Comparison of ENCODE assay signal across 9 cellular contexts in the genomic region with DNA sequence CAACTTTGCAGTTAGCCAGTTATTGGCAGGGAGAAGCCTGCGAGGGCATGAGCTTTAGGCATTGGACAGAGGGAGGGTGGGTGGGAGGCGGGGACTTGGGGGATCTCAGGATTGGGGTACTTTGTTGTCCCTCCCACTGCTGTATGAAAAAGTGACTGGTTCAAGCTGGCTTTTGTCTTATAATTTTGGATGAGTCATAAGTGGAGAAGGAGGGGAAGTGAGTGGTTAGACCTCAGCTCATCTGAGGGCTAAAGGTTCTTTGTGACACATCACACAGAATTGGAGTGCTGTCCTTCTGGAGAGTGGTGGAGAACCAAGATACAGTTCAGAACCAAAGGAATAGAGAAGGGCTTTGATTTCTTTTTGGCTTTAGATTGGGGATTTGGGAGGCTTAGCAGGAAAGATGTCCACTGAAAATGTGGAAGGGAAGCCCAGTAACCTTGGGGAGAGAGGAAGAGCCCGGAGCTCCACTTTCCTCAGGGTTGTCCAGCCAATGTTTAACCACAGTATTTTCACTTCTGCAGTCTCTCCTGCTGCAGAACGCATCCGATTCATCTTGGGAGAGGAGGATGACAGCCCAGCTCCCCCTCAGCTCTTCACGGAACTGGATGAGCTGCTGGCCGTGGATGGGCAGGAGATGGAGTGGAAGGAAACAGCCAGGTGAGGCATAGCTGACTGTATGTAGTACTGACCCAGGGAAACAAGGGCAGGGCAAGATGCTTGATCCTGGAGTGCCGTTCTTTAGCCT. TPM values are rescaled to one million over a fixed set of nuclear protein-coding genes. Genes with fewer than 3 reads are reported as not detected.
DNase-seq lines count a peak whose midpoint lies in the region; ATAC-seq and TF ChIP-seq lines count a peak whose summit lies in the region.
"Had no signal": no experiment of that assay in that cellular context is flagged by ENCODE, and none has a peak within 500 bp of the region (broad histone marks: within the 10 kb centered on the region; RNA-seq: fewer than 3 reads in every experiment).

TSS of gene SLC4A4 (plus strand) at position 175 of the 748 bp plus-strand sequence.

- H3K4me1 Mint-ChIP-seq in activated T-cell treated with anti-CD3 and anti-CD28 coated beads, Interleukin-2, amount 50 U/mL, for 4 hours (ENCODE audit: low read depth), result peaks cover 3% of the 10 kb centered on the region
- H3K4me1 Mint-ChIP-seq in activated T-cell treated with anti-CD3 and anti-CD28 coated beads, Interleukin-2, amount 50 U/mL, for 24 hours (ENCODE audit: low read depth), result peaks cover 3% of the 10 kb centered on the region

- H3K27ac Mint-ChIP-seq in activated T-cell treated with anti-CD3 and anti-CD28 coated beads, Interleukin-2, amount 50 U/mL, for 24 hours, result no peak within 1 kb of the TSS

- H3K4me3 Mint-ChIP-seq in activated T-cell treated with anti-CD3 and anti-CD28 coated beads, Interleukin-2, amount 50 U/mL, for 4 hours, result no peak within 1 kb of the TSS
- no peak within 1 kb of the TSS for H3K4me3 Mint-ChIP-seq in activated T-cell treated with anti-CD3 and anti-CD28 coated beads, Interleukin-2, amount 50 U/mL, for 24 hours

- H3K4me3 ChIP-seq in kidney epithelial cell (ENCODE audit: low read depth, low read length), result no peak within 1 kb of the TSS
- H3K4me3 ChIP-seq: BLaER1 treated with 17β-estradiol and CSF1 and Interleukin-3, amounts not matched to agents 10 nM and 100 nM had no signal

- H3K9me3 Mint-ChIP-seq in activated T-cell treated with anti-CD3 and anti-CD28 coated beads, Interleukin-2, amount 50 U/mL, for 4 hours, result no peaks in the 10 kb centered on the region
- H3K9me3 Mint-ChIP-seq in activated T-cell treated with anti-CD3 and anti-CD28 coated beads, Interleukin-2, amount 50 U/mL, for 24 hours, result no peaks in the 10 kb centered on the region

- no peak for DNase-seq in activated T-cell treated with anti-CD3 and anti-CD28 coated beads, Interleukin-2, amount 50 U/mL, for 4 hours
- no peak for DNase-seq in activated T-cell treated with anti-CD3 and anti-CD28 coated beads, Interleukin-2, amount 50 U/mL, for 24 hours
- DNase-seq in SK-MEL-5 (ENCODE audit: low read depth, low spot score), result peak; percentile 25
- DNase-seq in kidney epithelial cell (ENCODE audit: low read depth), result peak; percentile 35
- DNase-seq in NCI-H2081 (lab: John Stamatoyannopoulos, UW), result no peak
- no peak for DNase-seq in NCI-H2227 (lab: John Stamatoyannopoulos, UW; ENCODE audit: unreplicated experiment)
- no peak for DNase-seq in OCI-M2 (lab: John Stamatoyannopoulos, UW; ENCODE audit: unreplicated experiment)

- ATAC-seq in activated T-cell treated with anti-CD3 and anti-CD28 coated beads, Interleukin-2, amount 50 U/mL, for 4 hours, result peak; percentile 56 to 62
- peak; percentile 100 for ATAC-seq in HG03025 (IDR thresholded peaks at IDR 0.05; ENCODE audit: low FRiP score, unreplicated experiment)

- peaks cover 5% of the 10 kb centered on the region for H3K27me3 Mint-ChIP-seq in activated T-cell treated with anti-CD3 and anti-CD28 coated beads, Interleukin-2, amount 50 U/mL, for 4 hours (ENCODE audit: low read depth)
- H3K27me3 Mint-ChIP-seq in activated T-cell treated with anti-CD3 and anti-CD28 coated beads, Interleukin-2, amount 50 U/mL, for 24 hours, result no peaks in the 10 kb centered on the region

- TF ChIP-seq CTCF in kidney epithelial cell (IDR thresholded peaks at IDR 0.05; ENCODE audit: insufficient read depth, low read length, poor library complexity, severe bottlenecking), result no peak

- H3K36me3 Mint-ChIP-seq in activated T-cell treated with anti-CD3 and anti-CD28 coated beads, Interleukin-2, amount 50 U/mL, for 4 hours (ENCODE audit: insufficient read depth), result no peaks in the 10 kb centered on the region
- no peaks in the 10 kb centered on the region for H3K36me3 Mint-ChIP-seq in activated T-cell treated with anti-CD3 and anti-CD28 coated beads, Interleukin-2, amount 50 U/mL, for 24 hours (ENCODE audit: low read depth)

- in situ Hi-C loops in SK-MEL-5 (cut with HindIII; ENCODE audit: low pct_unique_long_range_greater_than_20kb, low sequenced_read_pairs), result no loop called here

- H3K36me3 ChIP-seq in kidney epithelial cell (ENCODE audit: control insufficient read depth, insufficient read depth, low read length), result no peaks in the 10 kb centered on the region
- H3K36me3 ChIP-seq: BLaER1 treated with 17β-estradiol and CSF1 and Interleukin-3, amounts not matched to agents 10 nM and 100 nM had no signal

- H3K27me3 ChIP-seq in kidney epithelial cell (ENCODE audit: control insufficient read depth, insufficient read depth, low read length), result no peaks in the 10 kb centered on the region
- H3K27me3 ChIP-seq: BLaER1 treated with 17β-estradiol and CSF1 and Interleukin-3, amounts not matched to agents 10 nM and 100 nM had no signal

RNA-seq across cellular contexts. Expression of gene SLC4A4, which starts in this region (rescaled TPM):
- total RNA-seq in activated T-cell treated with anti-CD3 and anti-CD28 coated beads, Interleukin-2, amount 50 U/mL, for 4 hours, result under 1 TPM; 0.20 to 0.30 (median 0.26) TPM
- 0.16 TPM in 2 replicates for total RNA-seq in SK-MEL-5 (2014; rRNA removed; shearing (Covaris generic))
- polyA plus RNA-seq in SK-MEL-5 (2015; cell fraction: cytosol; rRNA removed), result 0.13 and 0.23 TPM in 2 replicates
- polyA plus RNA-seq in SK-MEL-5 (2015; cell fraction: nucleus; rRNA removed), result 0.26 and 0.53 TPM in 2 replicates
- total RNA-seq in kidney epithelial cell, result 2.7 and 2.9 TPM in 2 replicates

Comparison
In these comparisons a context has a peak if more than half of its experiments do, and no peak if none do; other contexts are left out.
1. Peak in ATAC-seq in activated T-cell treated with anti-CD3 and anti-CD28 coated beads, Interleukin-2, amount 50 U/mL, for 4 hours; RNA of the gene not detected or under 1 TPM.
2. Peak in DNase-seq in SK-MEL-5; RNA of the gene not detected or under 1 TPM.